ENCODE assay signal across 8 cellular contexts in the genomic region with DNA sequence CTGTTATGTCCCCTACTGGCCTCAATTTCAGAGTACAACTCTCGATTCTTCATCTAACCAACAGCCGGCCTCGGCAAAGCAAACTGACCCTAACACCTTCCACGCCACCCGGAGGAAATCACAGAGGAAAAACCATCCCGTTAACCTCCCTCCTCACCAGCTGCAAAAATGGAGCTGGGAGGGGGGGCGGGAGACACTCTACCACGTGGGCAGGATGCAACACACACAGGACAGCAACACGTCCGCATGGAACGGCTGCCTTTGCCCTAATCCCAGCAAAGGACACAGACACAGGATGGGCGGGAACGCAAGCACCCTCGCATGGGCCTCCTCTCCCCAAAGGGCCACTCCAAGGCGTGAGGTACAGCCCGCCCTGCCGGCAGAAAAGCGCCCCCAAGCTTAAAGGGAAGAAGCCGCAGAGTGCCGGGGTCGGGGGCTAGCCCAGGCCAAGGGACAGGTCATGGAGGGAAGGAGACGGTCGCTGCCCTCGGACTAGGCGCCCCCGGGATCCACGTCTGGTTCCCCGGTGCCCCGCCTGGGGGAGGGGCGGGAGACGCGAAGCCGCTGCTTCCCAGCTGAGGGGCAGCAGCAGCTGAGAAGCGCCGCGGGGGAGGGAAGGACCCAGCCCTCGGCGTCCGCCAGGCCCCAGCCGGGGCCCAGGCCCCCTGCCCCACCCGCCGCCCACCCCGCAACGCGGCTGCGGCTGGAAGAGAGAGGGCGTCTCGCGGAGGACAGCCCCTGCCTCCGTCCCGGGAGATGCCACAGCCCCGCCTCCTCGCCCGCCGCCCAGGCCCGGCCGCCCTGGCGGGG. TPM values are rescaled to one million over a fixed set of nuclear protein-coding genes. Genes with fewer than 3 reads are reported as not detected.
DNase-seq lines count a peak whose midpoint lies in the region; ATAC-seq and TF ChIP-seq lines count a peak whose summit lies in the region.

No MANE protein-coding gene starts in this region.

- H3K4me3 ChIP-seq in neutrophil (ENCODE audit: low read depth in 1 of 2, low read length in 1 of 2) (peak overlapping the region; percentile 79 to 84), uterus (peak overlapping the region; percentile 94 to 95)

- TF ChIP-seq CTCF in neutrophil (IDR thresholded peaks at IDR 0.05) (no peak), uterus (IDR thresholded peaks at IDR 0.05) (no peak)

- H3K9me3 ChIP-seq in neutrophil = no peaks in the 10 kb centered on the region
- H3K9me3 ChIP-seq in uterus = no peaks in the 10 kb centered on the region

- H3K4me1 ChIP-seq in neutrophil (ENCODE audit: control insufficient read depth in 1 of 2, insufficient read depth in 1 of 2, low read depth in 1 of 2, low read length in 1 of 2) (peaks cover 17 to 18% of the 10 kb centered on the region in 2 experiments), uterus (peaks cover 0 to 11% of the 10 kb centered on the region in 2 donors)

- peak; percentile 48 for DNase-seq in CD1c-positive myeloid dendritic cell (ENCODE audit: extremely low spot score)
- DNase-seq in NCI-H524 treated with DMSO at 0.1 percent for 48 hours (lab: John Stamatoyannopoulos, UW) = peak; percentile 31
- DNase-seq in activated gamma-delta T cell treated with anti-CD3 and anti-CD28 coated beads, Interleukin-2, amount 50 U/mL, for 16 hours (ENCODE audit: low read depth) = peak; percentile 1
- peak; percentile 63 for DNase-seq in glomerular visceral epithelial cell (ENCODE audit: extremely low spot score)
- DNase-seq in uterus = peak in 1 of 2 donors; percentile 39

- ATAC-seq in GM18868 (IDR thresholded peaks at IDR 0.05; ENCODE audit: unreplicated experiment) (peak; percentile 48), HG03066 (IDR thresholded peaks at IDR 0.05; ENCODE audit: low read depth, unreplicated experiment) (peak; percentile 53)

- intact Hi-C loops in uterus (cut with DNase I; ENCODE audit: low total_unique reads) = loop anchor here (5.0 kb wide), 1 partner anchor 118 kb away; no protein-coding TSS in a partner anchor

- no peaks in the 10 kb centered on the region for H3K36me3 ChIP-seq in neutrophil
- H3K36me3 ChIP-seq in uterus = no peaks in the 10 kb centered on the region

- H3K27ac ChIP-seq in neutrophil (peak overlapping the region; percentile 87), uterus (peak overlapping the region; percentile 89 to 92)

- TF ChIP-seq POLR2A in uterus (IDR thresholded peaks at IDR 0.05) = no peak

- H3K27me3 ChIP-seq in neutrophil = peaks cover 5% of the 10 kb centered on the region
- no peaks in the 10 kb centered on the region for H3K27me3 ChIP-seq in uterus

RNA-seq across cellular contexts. Expression of gene FOXJ3, which starts 0.6 kb away (rescaled TPM):
- 10 to 100 TPM; 31.2 to 88.4 (median 81.5) TPM for total RNA-seq in uterus

RNA-seq across cellular contexts. Expression of gene RIMKLA, which starts 46.1 kb away (rescaled TPM):
- total RNA-seq in uterus = 1 to 10 TPM in 1 of 4 donors, under 1 TPM in 2, not detected in 1; under 0.01 to 1.6 (median 0.62) TPM
